In genomic region chr16:8120001-8120400, GRCh38 we compare ENCODE assay signal across 21 cellular contexts.
DNase-seq lines count a peak whose midpoint lies in the region; ATAC-seq, FAIRE-seq and TF ChIP-seq lines count a peak whose summit lies in the region.
"Had no signal": no experiment of that assay in that cellular context is flagged by ENCODE, and none has a peak within 500 bp of the region (broad histone marks: within the 10 kb centered on the region; RNA-seq: fewer than 3 reads in every experiment).

No MANE protein-coding gene starts in this region.

- H3K36me3 Mint-ChIP-seq in CD8-positive, alpha-beta memory T cell = no peaks in the 10 kb centered on the region
- H3K36me3 Mint-ChIP-seq: CD4-positive, CD25-positive, alpha-beta regulatory T cell; CD8-positive, alpha-beta T cell had no signal

- H3F3A ChIP-seq in smooth muscle cell (ENCODE audit: low read depth) = no peaks in the 10 kb centered on the region

- H3K27me3 ChIP-seq in K562 (ENCODE audit: control insufficient read depth in 2 of 2, insufficient read depth in 2 of 2, low read length in 2 of 2) (no peaks in the 10 kb centered on the region; a peak in 1 of 5 replicates), smooth muscle cell (ENCODE audit: low read depth) (no peaks in the 10 kb centered on the region)
- H3K27me3 ChIP-seq in CD8-positive, alpha-beta memory T cell (ENCODE audit: insufficient read depth, low read length, poor library complexity, severe bottlenecking) = no peaks in the 10 kb centered on the region
- H3K27me3 ChIP-seq: BLaER1 had no signal

- no peak for TF ChIP-seq POLR2A in K562 (conservative IDR thresholded peaks at IDR 0.05)

- no peaks in the 10 kb centered on the region for H3K4me1 Mint-ChIP-seq in CD8-positive, alpha-beta memory T cell
- H3K4me1 Mint-ChIP-seq: B cell; CD4-positive, CD25-positive, alpha-beta regulatory T cell; GM23338 had no signal

- ATAC-seq in K562 (no peak), HG02571 (IDR thresholded peaks at IDR 0.05; ENCODE audit: unreplicated experiment) (no peak)
- ATAC-seq: CD8-positive, alpha-beta T cell; GM23338 had no signal

- in situ Hi-C loops in K562 (cut with MboI) = no loop called here

- FAIRE-seq in K562 (lab: Jason Lieb, UNC) (no peak), urothelium cell line (lab: Jason Lieb, UNC) (no peak)
- FAIRE-seq: D721Med, GM12891, GM18507 had no signal

- BruUV-seq in K562 (replicated peaks; lab: Mats Ljungman, UMichigan) = no TSS peak

- no peaks in the 10 kb centered on the region for H3K9me1 ChIP-seq in K562 (ENCODE audit: control insufficient read depth, insufficient read depth, low read length)

- TF ChIP-seq CTCF in K562 (IDR thresholded peaks at IDR 0.05 in 2 of 3, conservative IDR thresholded peaks at IDR 0.05 in 1 of 3; ENCODE audit: insufficient read depth in 2 of 3, low read depth in 1 of 3, low read length in 3 of 3) = no peak
- no peak for TF ChIP-seq CTCF in smooth muscle cell (IDR thresholded peaks at IDR 0.05; ENCODE audit: borderline replicate concordance, insufficient read depth, poor library complexity, severe bottlenecking)

- H3K27ac Mint-ChIP-seq in CD8-positive, alpha-beta memory T cell = no peak overlapping the region
- H3K27ac Mint-ChIP-seq: B cell; CD8-positive, alpha-beta T cell; GM23338; H9; HFFc6 had no signal

- intact Hi-C loops in K562 (cut with micrococcal nuclease) = no loop called here

- 6% methylated on average over 3 of the region's 4 CpGs for WGBS in K562 (ENCODE audit: insufficient coverage, low coverage, missing lambda C conversion rate)
- WGBS in smooth muscle cell (ENCODE audit: low lambda C conversion rate) = 64% methylated on average over 4 of the region's 4 CpGs

- no peak overlapping the region for H3K27ac ChIP-seq in K562 (ENCODE audit: extremely low read depth, low read depth, low read length)
- no peak overlapping the region for H3K27ac ChIP-seq in smooth muscle cell (ENCODE audit: low read depth)
- no peak overlapping the region for H3K27ac ChIP-seq in CD8-positive, alpha-beta memory T cell (ENCODE audit: low read depth, low read length)
- H3K27ac ChIP-seq: BLaER1, C4-2B had no signal

- POLR2A ChIA-PET in K562 (lab: Yijun Ruan, JAX) = interaction anchor here (0.6 to 2.9 kb wide), 2 partner anchors 11 to 23 kb away, joined by 3 to 11 read pairs; no protein-coding TSS in a partner anchor
- POLR2A ChIA-PET in CD8-positive, alpha-beta memory T cell (lab: Charles Lee) = no interaction called here

- peaks cover 0 to 2% of the 10 kb centered on the region in 2 donors for H3K27me3 Mint-ChIP-seq in CD8-positive, alpha-beta memory T cell
- H3K27me3 Mint-ChIP-seq: B cell; CD4-positive, CD25-positive, alpha-beta regulatory T cell had no signal

- no peaks in the 10 kb centered on the region for H3K36me3 ChIP-seq in K562 (ENCODE audit: control insufficient read depth, insufficient read depth, low read length)
- no peaks in the 10 kb centered on the region for H3K36me3 ChIP-seq in smooth muscle cell (ENCODE audit: low read depth)
- no peaks in the 10 kb centered on the region for H3K36me3 ChIP-seq in CD8-positive, alpha-beta memory T cell (ENCODE audit: insufficient read depth, low read length)
- H3K36me3 ChIP-seq: BLaER1 had no signal

- H4K20me1 ChIP-seq in K562 (replicated peaks; ENCODE audit: control insufficient read depth, insufficient read depth, low read length) (no peaks in the 10 kb centered on the region), smooth muscle cell (ENCODE audit: low read depth) (no peaks in the 10 kb centered on the region)
- H4K20me1 ChIP-seq: BLaER1 had no signal

- CTCF ChIA-PET in K562 (lab: Yijun Ruan, JAX; ENCODE audit: low intra/inter-chr PET ratio) = no interaction called here
- CTCF ChIA-PET in CD8-positive, alpha-beta memory T cell (lab: Charles Lee) = no interaction called here

- H3K4me1 ChIP-seq in K562 (replicated peaks in 1 of 2; ENCODE audit: control insufficient read depth in 2 of 2, insufficient read depth in 2 of 2, low read length in 2 of 2) (0 out of 5 replicates have a peak, but pooled peaks cover 0 to 3% of the 10 kb centered on the region in 2 experiments), smooth muscle cell (ENCODE audit: low read depth) (no peaks in the 10 kb centered on the region)
- H3K4me1 ChIP-seq in CD8-positive, alpha-beta memory T cell (ENCODE audit: insufficient read depth, low read length) = no peaks in the 10 kb centered on the region
- H3K4me1 ChIP-seq: BLaER1 had no signal

- H3K4me2 ChIP-seq in K562 (ENCODE audit: insufficient read depth, low read length) = no peak overlapping the region
- no peak overlapping the region for H3K4me2 ChIP-seq in smooth muscle cell
- H3K4me2 ChIP-seq: BLaER1, GM23338 had no signal

- no peak overlapping the region for H3K9ac ChIP-seq in K562 (ENCODE audit: insufficient read depth in 1 of 2, low read depth in 2 of 2, low read length in 2 of 2)
- no peak overlapping the region for H3K9ac ChIP-seq in smooth muscle cell (ENCODE audit: low read depth)
- H3K9ac ChIP-seq: BLaER1 had no signal

- no peak for TF ChIP-seq RAD21 in K562 (CRISPR knock-in tag; conservative IDR thresholded peaks at IDR 0.05 in 1 of 2, IDR thresholded peaks at IDR 0.05 in 1 of 2)

- no peak for TF ChIP-seq EP300 in K562 (IDR thresholded peaks at IDR 0.05; ENCODE audit: low read length)

- H3K9me3 ChIP-seq in K562 (replicated peaks; ENCODE audit: control insufficient read depth, insufficient read depth, low read depth, low read length) (no peaks in the 10 kb centered on the region), smooth muscle cell (replicated peaks; ENCODE audit: low read depth) (no peaks in the 10 kb centered on the region)
- H3K9me3 ChIP-seq in CD8-positive, alpha-beta memory T cell (ENCODE audit: low read length) = no peaks in the 10 kb centered on the region

- peaks cover 0 to 31% (median 10%) of the 10 kb centered on the region in 5 donors for H3K9me3 Mint-ChIP-seq in CD8-positive, alpha-beta memory T cell

- no peak overlapping the region for H2AFZ ChIP-seq in K562 (ENCODE audit: low read depth, low read length)
- no peak overlapping the region for H2AFZ ChIP-seq in smooth muscle cell (ENCODE audit: low read depth)
- H2AFZ ChIP-seq: GM23338 had no signal

- DNase-seq in HT1080 (ENCODE audit: low read depth) (peak; percentile 73), K562 (ENCODE audit: extremely low read depth in 1 of 4, low spot score in 3 of 4) (no peak), urothelium cell line (ENCODE audit: low spot score) (peak; percentile 43), smooth muscle cell (lab: John Stamatoyannopoulos, UW; ENCODE audit: unreplicated experiment) (no peak)
- DNase-seq in CD8-positive, alpha-beta memory T cell = no peak
- DNase-seq: CD4-positive, CD25-positive, alpha-beta regulatory T cell; CD8-positive, alpha-beta T cell; DMS 273 treated with DMSO at 0.1 percent for 48 hours; DMS79; EL; GF-D8; H9; HFFc6 had no signal

- H3K4me3 ChIP-seq in K562 (no peak overlapping the region), smooth muscle cell (no peak overlapping the region)
- H3K4me3 ChIP-seq in CD8-positive, alpha-beta memory T cell (ENCODE audit: low read length) = no peak overlapping the region
- H3K4me3 ChIP-seq: BLaER1, GM23338 had no signal

- H3K79me2 ChIP-seq in K562 (ENCODE audit: control insufficient read depth, insufficient read depth, low read length) = no peaks in the 10 kb centered on the region
- no peaks in the 10 kb centered on the region for H3K79me2 ChIP-seq in smooth muscle cell (ENCODE audit: low read depth)

- H3K4me3 Mint-ChIP-seq in CD8-positive, alpha-beta memory T cell = no peak overlapping the region
- H3K4me3 Mint-ChIP-seq: B cell; CD8-positive, alpha-beta T cell; GM23338; H9; HFFc6 had no signal

TF ChIP-seq in K562, 482 proteins besides CTCF, POLR2A, EP300 and RAD21 (continues in another document):
- TF ChIP-seq, protein P1, sequence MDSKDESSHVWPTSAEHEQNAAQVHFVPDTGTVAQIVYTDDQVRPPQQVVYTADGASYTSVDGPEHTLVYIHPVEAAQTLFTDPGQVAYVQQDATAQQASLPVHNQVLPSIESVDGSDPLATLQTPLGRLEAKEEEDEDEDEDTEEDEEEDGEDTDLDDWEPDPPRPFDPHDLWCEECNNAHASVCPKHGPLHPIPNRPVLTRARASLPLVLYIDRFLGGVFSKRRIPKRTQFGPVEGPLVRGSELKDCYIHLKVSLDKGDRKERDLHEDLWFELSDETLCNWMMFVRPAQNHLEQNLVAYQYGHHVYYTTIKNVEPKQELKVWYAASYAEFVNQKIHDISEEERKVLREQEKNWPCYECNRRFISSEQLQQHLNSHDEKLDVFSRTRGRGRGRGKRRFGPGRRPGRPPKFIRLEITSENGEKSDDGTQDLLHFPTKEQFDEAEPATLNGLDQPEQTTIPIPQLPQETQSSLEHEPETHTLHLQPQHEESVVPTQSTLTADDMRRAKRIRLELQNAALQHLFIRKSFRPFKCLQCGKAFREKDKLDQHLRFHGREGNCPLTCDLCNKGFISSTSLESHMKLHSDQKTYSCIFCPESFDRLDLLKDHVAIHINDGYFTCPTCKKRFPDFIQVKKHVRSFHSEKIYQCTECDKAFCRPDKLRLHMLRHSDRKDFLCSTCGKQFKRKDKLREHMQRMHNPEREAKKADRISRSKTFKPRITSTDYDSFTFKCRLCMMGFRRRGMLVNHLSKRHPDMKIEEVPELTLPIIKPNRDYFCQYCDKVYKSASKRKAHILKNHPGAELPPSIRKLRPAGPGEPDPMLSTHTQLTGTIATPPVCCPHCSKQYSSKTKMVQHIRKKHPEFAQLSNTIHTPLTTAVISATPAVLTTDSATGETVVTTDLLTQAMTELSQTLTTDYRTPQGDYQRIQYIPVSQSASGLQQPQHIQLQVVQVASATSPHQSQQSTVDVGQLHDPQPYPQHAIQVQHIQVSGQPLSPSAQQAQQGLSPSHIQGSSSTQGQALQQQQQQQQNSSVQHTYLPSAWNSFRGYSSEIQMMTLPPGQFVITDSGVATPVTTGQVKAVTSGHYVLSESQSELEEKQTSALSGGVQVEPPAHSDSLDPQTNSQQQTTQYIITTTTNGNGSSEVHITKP (IDR thresholded peaks at IDR 0.05; ENCODE audit: partially characterized antibody) = peak; percentile 25
- TF ChIP-seq SIN3B (IDR thresholded peaks at IDR 0.05; ENCODE audit: low read depth) = no peak

Comparison
In these comparisons a context has a peak if more than half of its experiments do, and no peak if none do; other contexts are left out.
1. DNase-seq: peak in HT1080 (single experiment) and urothelium cell line (single experiment); none in K562 (0 of 4), smooth muscle cell (single experiment) and CD8-positive, alpha-beta memory T cell (0 of 5).